8 cellular contexts compared by ENCODE assay signal in genomic region chr17:75205037-75205792, GRCh38. TPM values are rescaled to one million over a fixed set of nuclear protein-coding genes. Genes with fewer than 3 reads are reported as not detected.
DNase-seq lines count a peak whose midpoint lies in the region; ATAC-seq and TF ChIP-seq lines count a peak whose summit lies in the region.

Gene NUP85 (plus strand): TSS chr17:75205679. CDS start chr17:75205762, 83 bp downstream.

- H3K4me3 ChIP-seq in AG04449 (ENCODE audit: low read depth, low read length) (peak within 1 kb of the TSS; percentile 100), choroid plexus epithelial cell (ENCODE audit: low read depth, low read length) (peak within 1 kb of the TSS; percentile 70)

- peaks cover 17% of the 10 kb centered on the region for H3K36me3 Mint-ChIP-seq in activated CD4-positive, alpha-beta T cell treated with anti-CD3 and anti-CD28 coated beads for 36 hours (ENCODE audit: low read depth)

- TF ChIP-seq CTCF in AG04449 (IDR thresholded peaks at IDR 0.05; ENCODE audit: insufficient read depth, low read length, missing control alignments) (no peak), choroid plexus epithelial cell (conservative IDR thresholded peaks at IDR 0.05; ENCODE audit: low read depth, low read length) (no peak)

- peaks cover 18% of the 10 kb centered on the region for H3K4me1 Mint-ChIP-seq in activated CD4-positive, alpha-beta T cell treated with anti-CD3 and anti-CD28 coated beads for 36 hours

- CTCF ChIA-PET in AG04449 (lab: Yijun Ruan, JAX) = interaction anchor here (0.9 to 10.7 kb wide), 11 partner anchors 8 to 243 kb away, joined by 3 to 231 read pairs (median 6); partner anchors contain the start of gene ARMC7
- CTCF ChIA-PET in activated CD4-positive, alpha-beta T cell treated with anti-CD3 and anti-CD28 coated beads for 36 hours (lab: Charles Lee) = interaction anchor here (0.5 to 5.3 kb wide), 13 partner anchors 21 to 964 kb away, joined by 3 to 34 read pairs (median 4); partner anchors contain the start of genes GGA3 and MRPS7

- peak within 1 kb of the TSS; percentile 91 for H3K4me3 Mint-ChIP-seq in activated CD4-positive, alpha-beta T cell treated with anti-CD3 and anti-CD28 coated beads for 36 hours

- POLR2A ChIA-PET in AG04449 (lab: Yijun Ruan, JAX) = interaction anchor here (0.6 to 0.7 kb wide), 2 partner anchors 15 to 429 kb away, joined by 3 to 4 read pairs; partner anchors contain the start of gene NAT9
- POLR2A ChIA-PET in activated CD4-positive, alpha-beta T cell treated with anti-CD3 and anti-CD28 coated beads for 36 hours (lab: Charles Lee) = interaction anchor here (0.5 to 1.4 kb wide), 12 partner anchors 16 to 192 kb away, joined by 3 to 12 read pairs (median 4); partner anchors contain the start of gene SLC25A19

- ATAC-seq in GM19025 (IDR thresholded peaks at IDR 0.05; ENCODE audit: low read depth, unreplicated experiment) (peak; percentile 72), HG03432 (IDR thresholded peaks at IDR 0.05; ENCODE audit: unreplicated experiment) (peak; percentile 83)
- peak; percentile 86 for ATAC-seq in activated CD4-positive, alpha-beta T cell treated with anti-CD3 and anti-CD28 coated beads for 36 hours

- no peaks in the 10 kb centered on the region for H3K27me3 Mint-ChIP-seq in activated CD4-positive, alpha-beta T cell treated with anti-CD3 and anti-CD28 coated beads for 36 hours

- no peaks in the 10 kb centered on the region for H3K9me3 Mint-ChIP-seq in activated CD4-positive, alpha-beta T cell treated with anti-CD3 and anti-CD28 coated beads for 36 hours (ENCODE audit: low read depth)

- peak; percentile 31 for DNase-seq in AG04449 (ENCODE audit: low read depth, low spot score)
- peak; percentile 99 for DNase-seq in NCI-H524 (lab: John Stamatoyannopoulos, UW)
- peak; percentile 96 for DNase-seq in activated CD4-positive, alpha-beta T cell treated with anti-CD3 and anti-CD28 coated beads for 36 hours
- peak; percentile 93 for DNase-seq in choroid plexus epithelial cell (ENCODE audit: low read depth)
- peak; percentile 92 for DNase-seq in kidney glomerular epithelial cell (lab: John Stamatoyannopoulos, UW)
- DNase-seq in stimulated activated CD4-positive, alpha-beta T cell treated with anti-CD3 and anti-CD28 coated beads, Interleukin-15, amount 100 ng/mL, for 48 hours (ENCODE audit: low read depth in 2 of 2) = peak; percentile 88 to 92

- peak within 1 kb of the TSS; percentile 100 for H3K27ac Mint-ChIP-seq in activated CD4-positive, alpha-beta T cell treated with anti-CD3 and anti-CD28 coated beads for 36 hours

- intact Hi-C loops in activated CD4-positive, alpha-beta T cell treated with anti-CD3 and anti-CD28 coated beads for 36 hours (cut with DNase I, micrococcal nuclease) = loop anchor here (1.0 to 5.0 kb wide), 17 partner anchors 22 to 282 kb away; partner anchors contain the start of genes KCTD2 (in 2 of the 2), ARMC7 (in 1 of the 2), ATP5PD (in 1 of the 2) and GGA3 (in 1 of the 2)

RNA-seq across cellular contexts. Expression of gene NUP85, which starts in this region (rescaled TPM):
- total RNA-seq in activated CD4-positive, alpha-beta T cell treated with anti-CD3 and anti-CD28 coated beads for 36 hours = 100 to 1,000 TPM; 130 to 160 TPM

Comparison
In these comparisons a context has a peak if more than half of its experiments do, and no peak if none do; other contexts are left out.
1. Peak in every context shown above with its lines: DNase-seq, ATAC-seq and H3K4me3 ChIP-seq.
2. DNase-seq: peak in every context shown above with its lines; median percentile 99 in NCI-H524; 96 in activated CD4-positive, alpha-beta T cell treated with anti-CD3 and anti-CD28 coated beads for 36 hours; 93 in choroid plexus epithelial cell; 92 in kidney glomerular epithelial cell; 90 in stimulated activated CD4-positive, alpha-beta T cell treated with anti-CD3 and anti-CD28 coated beads, Interleukin-15, amount 100 ng/mL, for 48 hours; 31 in AG04449.